Comparison of ENCODE assay signal across 22 cellular contexts in the genomic region with DNA sequence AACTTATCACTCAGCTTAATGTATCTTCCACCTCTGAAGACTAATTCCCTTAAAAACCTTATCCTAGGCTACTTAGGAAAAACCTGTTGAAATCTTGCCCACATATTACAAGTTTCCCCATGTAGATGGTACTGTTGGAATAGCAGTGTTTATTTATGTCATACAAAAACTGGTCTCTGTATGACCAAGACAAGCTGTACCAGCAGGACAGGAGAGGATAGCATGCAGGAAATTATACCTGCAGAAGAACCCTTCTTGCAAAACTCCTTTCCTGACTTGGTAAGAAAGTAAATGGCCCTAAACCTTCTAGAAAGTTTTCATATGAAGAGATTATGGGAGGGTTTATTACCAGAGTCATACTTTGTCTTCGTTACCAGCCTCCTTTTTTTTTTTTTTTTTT.
"Had no signal": no experiment of that assay in that cellular context is flagged by ENCODE, and none has a peak within 500 bp of the region (broad histone marks: within the 10 kb centered on the region; RNA-seq: fewer than 3 reads in every experiment).

No MANE protein-coding gene starts in this region.

- H3K9me3 ChIP-seq: colonic mucosa, esophagus squamous epithelium, gastrocnemius medialis, heart right ventricle, left lung, lower lobe of right lung, mucosa of descending colon had no signal

- DNase-seq: colonic mucosa; cortex of kidney; effector CD8-positive, alpha-beta T cell; effector memory CD8-positive, alpha-beta T cell; endodermal cell; erythroblast; esophagus squamous epithelium; foreskin fibroblast; foreskin melanocyte; gastrocnemius medialis; glutamatergic neuron; head of caudate nucleus; heart right ventricle; hippocampal formation; left cardiac atrium; left lung; left ventricle myocardium superior; lower lobe of right lung; mesenchymal stem cell; mucosa of descending colon; naive B cell had no signal

- H3K27me3 ChIP-seq: colonic mucosa, esophagus squamous epithelium, gastrocnemius medialis, heart right ventricle, left lung had no signal

- ATAC-seq: effector memory CD8-positive, alpha-beta T cell; esophagus mucosa; gastrocnemius medialis; heart right ventricle; left cardiac atrium; left lung; left ventricle myocardium superior; lower lobe of right lung had no signal

- H3K4me1 ChIP-seq: colonic mucosa, gastrocnemius medialis, heart right ventricle, left lung, lower lobe of right lung had no signal

- H3K27ac ChIP-seq: colonic mucosa, gastrocnemius medialis, heart right ventricle, left lung, lower lobe of right lung had no signal

- H3K36me3 ChIP-seq: colonic mucosa, esophagus squamous epithelium, gastrocnemius medialis, heart right ventricle, left lung, lower lobe of right lung had no signal

- H3K4me3 ChIP-seq: colonic mucosa, esophagus squamous epithelium, gastrocnemius medialis, heart right ventricle, left lung, lower lobe of right lung, mucosa of descending colon had no signal
